ENCODE assay signal across 11 cellular contexts in genomic region chr9:112176410-112177010, GRCh38. TPM values are rescaled to one million over a fixed set of nuclear protein-coding genes. Genes with fewer than 3 reads are reported as not detected.
DNase-seq lines count a peak whose midpoint lies in the region; ATAC-seq and TF ChIP-seq lines count a peak whose summit lies in the region.
"Had no signal": no experiment of that assay in that cellular context is flagged by ENCODE, and none has a peak within 500 bp of the region (broad histone marks: within the 10 kb centered on the region; RNA-seq: fewer than 3 reads in every experiment).

No MANE protein-coding gene starts in this region.

- H3K27me3 ChIP-seq in Caco-2 (replicated peaks; ENCODE audit: control insufficient read depth, insufficient read depth, low read length): no peaks in the 10 kb centered on the region
- H3K27me3 ChIP-seq: BLaER1 treated with 17β-estradiol and CSF1 and Interleukin-3, amounts not matched to agents 10 nM and 100 nM had no signal

- H3K4me3 Mint-ChIP-seq in Caco-2 (ENCODE audit: unreplicated experiment): peak overlapping the region; percentile 88
- H3K4me3 Mint-ChIP-seq in activated T-helper 1 cell treated with anti-CD3 and anti-CD28 coated beads, Interleukin-12 subunit alpha, Interleukin-12 subunit beta, Interleukin-2, Interleukin-4 antibody, amounts not matched to agents 30 ng/mL and 10 ng/mL and 1 ng/mL, durations not matched to agents 14 hours and 24 hours and 36 hours: peak overlapping the region; percentile 64

- DNase-seq in A172 (ENCODE audit: low spot score) (peak; percentile 15), Caco-2 (peak in 1 of 2 experiments; percentile 46), kidney tubule cell (ENCODE audit: low spot score) (peak; percentile 50), RPMI8226 (no peak), NCI-H1930 (lab: John Stamatoyannopoulos, UW) (no peak)
- peak; percentile 22 for DNase-seq in activated T-helper 1 cell treated with anti-CD3 and anti-CD28 coated beads, Interleukin-12 subunit alpha, Interleukin-12 subunit beta, Interleukin-2, Interleukin-4 antibody, amounts not matched to agents 30 ng/mL and 10 ng/mL and 1 ng/mL, durations not matched to agents 14 hours and 24 hours and 36 hours (ENCODE audit: low spot score)
- DNase-seq: MM.1S, NCI-H2171 treated with DMSO at 0.1 percent for 48 hours had no signal

- intact Hi-C loops in Caco-2 (cut with micrococcal nuclease; ENCODE audit: unreplicated experiment): no loop called here
- intact Hi-C loops in activated T-helper 1 cell treated with anti-CD3 and anti-CD28 coated beads, Interleukin-12 subunit alpha, Interleukin-12 subunit beta, Interleukin-2, Interleukin-4 antibody, amounts not matched to agents 30 ng/mL and 10 ng/mL and 1 ng/mL, durations not matched to agents 14 hours and 24 hours and 36 hours (cut with micrococcal nuclease): loop anchor here (10.0 kb wide), 3 partner anchors 282 to 542 kb away; partner anchors contain the start of genes DNAJC25, GNG10 and UGCG

- H3K36me3 Mint-ChIP-seq in Caco-2 (ENCODE audit: insufficient read depth, unreplicated experiment): peaks cover 9% of the 10 kb centered on the region
- peaks cover 16% of the 10 kb centered on the region for H3K36me3 Mint-ChIP-seq in activated T-helper 1 cell treated with anti-CD3 and anti-CD28 coated beads, Interleukin-12 subunit alpha, Interleukin-12 subunit beta, Interleukin-2, Interleukin-4 antibody, amounts not matched to agents 30 ng/mL and 10 ng/mL and 1 ng/mL, durations not matched to agents 14 hours and 24 hours and 36 hours (ENCODE audit: low read depth)

- TSS peak; percentile 39 for BruUV-seq in Caco-2 (replicated peaks; lab: Mats Ljungman, UMichigan)

- H3K9me3 ChIP-seq in Caco-2: no peaks in the 10 kb centered on the region
- H3K9me3 ChIP-seq: BLaER1 treated with 17β-estradiol and CSF1 and Interleukin-3, amounts not matched to agents 10 nM and 100 nM had no signal

- no peak overlapping the region for H3K4me3 ChIP-seq in Caco-2 (ENCODE audit: low read depth, low read length)

- peak overlapping the region; percentile 92 for H3K27ac Mint-ChIP-seq in Caco-2 (ENCODE audit: unreplicated experiment)
- peak overlapping the region; percentile 65 for H3K27ac Mint-ChIP-seq in activated T-helper 1 cell treated with anti-CD3 and anti-CD28 coated beads, Interleukin-12 subunit alpha, Interleukin-12 subunit beta, Interleukin-2, Interleukin-4 antibody, amounts not matched to agents 30 ng/mL and 10 ng/mL and 1 ng/mL, durations not matched to agents 14 hours and 24 hours and 36 hours

- CTCF ChIA-PET in Caco-2 (lab: Charles Lee): interaction anchor here (1.0 to 2.1 kb wide), 3 partner anchors 14 to 78 kb away, joined by 3 to 6 read pairs (median 5); no protein-coding TSS in a partner anchor

- no peak for ATAC-seq in HG03442 (IDR thresholded peaks at IDR 0.05; ENCODE audit: unreplicated experiment)
- no peak for ATAC-seq in GM21529 (IDR thresholded peaks at IDR 0.05; ENCODE audit: unreplicated experiment)

- POLR2A ChIA-PET in Caco-2 (lab: Charles Lee): interaction anchor here (0.6 to 1.4 kb wide), 2 partner anchors 12 to 203 kb away, joined by 3 to 4 read pairs; partner anchors contain the start of gene HSDL2

- no peaks in the 10 kb centered on the region for H3K9me3 Mint-ChIP-seq in Caco-2 (ENCODE audit: unreplicated experiment)
- no peaks in the 10 kb centered on the region for H3K9me3 Mint-ChIP-seq in activated T-helper 1 cell treated with anti-CD3 and anti-CD28 coated beads, Interleukin-12 subunit alpha, Interleukin-12 subunit beta, Interleukin-2, Interleukin-4 antibody, amounts not matched to agents 30 ng/mL and 10 ng/mL and 1 ng/mL, durations not matched to agents 14 hours and 24 hours and 36 hours

- peaks cover 52% of the 10 kb centered on the region for H3K4me1 Mint-ChIP-seq in Caco-2 (ENCODE audit: low read depth, unreplicated experiment)
- peaks cover 80% of the 10 kb centered on the region for H3K4me1 Mint-ChIP-seq in activated T-helper 1 cell treated with anti-CD3 and anti-CD28 coated beads, Interleukin-12 subunit alpha, Interleukin-12 subunit beta, Interleukin-2, Interleukin-4 antibody, amounts not matched to agents 30 ng/mL and 10 ng/mL and 1 ng/mL, durations not matched to agents 14 hours and 24 hours and 36 hours (ENCODE audit: low read depth)

- H3K27me3 Mint-ChIP-seq in Caco-2 (ENCODE audit: insufficient read depth, unreplicated experiment): no peaks in the 10 kb centered on the region
- H3K27me3 Mint-ChIP-seq in activated T-helper 1 cell treated with anti-CD3 and anti-CD28 coated beads, Interleukin-12 subunit alpha, Interleukin-12 subunit beta, Interleukin-2, Interleukin-4 antibody, amounts not matched to agents 30 ng/mL and 10 ng/mL and 1 ng/mL, durations not matched to agents 14 hours and 24 hours and 36 hours (ENCODE audit: insufficient read depth): no peaks in the 10 kb centered on the region

- H3K36me3 ChIP-seq in Caco-2 (ENCODE audit: control insufficient read depth, insufficient read depth, low read length): no peaks in the 10 kb centered on the region; the same call in 1 of the 2 replicates

- H3K4me1 ChIP-seq in Caco-2: peaks cover 83% of the 10 kb centered on the region

- no peak for TF ChIP-seq CTCF in Caco-2 (IDR thresholded peaks at IDR 0.05; ENCODE audit: insufficient read depth in 1 of 2, low read depth in 1 of 2, low read length in 1 of 2, severe bottlenecking in 1 of 2, unreplicated experiment in 1 of 2)

RNA-seq across cellular contexts. Expression of gene SUSD1, which starts 1.4 kb away (rescaled TPM):
- total RNA-seq in A172 (2014; rRNA removed; shearing (Covaris generic)): 15.4 and 18.2 TPM in 2 replicates
- 53.4 and 60.1 TPM in 2 replicates for total RNA-seq in Caco-2 (2022)
- total RNA-seq in activated T-helper 1 cell treated with anti-CD3 and anti-CD28 coated beads, Interleukin-12 subunit alpha, Interleukin-12 subunit beta, Interleukin-2, Interleukin-4 antibody, amounts not matched to agents 30 ng/mL and 10 ng/mL and 1 ng/mL, durations not matched to agents 14 hours and 24 hours and 36 hours: 3.7 and 4.5 TPM in 2 replicates

Comparison
In these comparisons a context has a peak if more than half of its experiments do, and no peak if none do; other contexts are left out.
1. DNase-seq: peak in A172 (single experiment), activated T-helper 1 cell treated with anti-CD3 and anti-CD28 coated beads, Interleukin-12 subunit alpha, Interleukin-12 subunit beta, Interleukin-2, Interleukin-4 antibody, amounts not matched to agents 30 ng/mL and 10 ng/mL and 1 ng/mL, durations not matched to agents 14 hours and 24 hours and 36 hours (single experiment) and kidney tubule cell (single experiment); none in RPMI8226 (single experiment) and NCI-H1930 (0 of 2).